ENCODE assay signal across 5 cellular contexts in the genomic region with DNA sequence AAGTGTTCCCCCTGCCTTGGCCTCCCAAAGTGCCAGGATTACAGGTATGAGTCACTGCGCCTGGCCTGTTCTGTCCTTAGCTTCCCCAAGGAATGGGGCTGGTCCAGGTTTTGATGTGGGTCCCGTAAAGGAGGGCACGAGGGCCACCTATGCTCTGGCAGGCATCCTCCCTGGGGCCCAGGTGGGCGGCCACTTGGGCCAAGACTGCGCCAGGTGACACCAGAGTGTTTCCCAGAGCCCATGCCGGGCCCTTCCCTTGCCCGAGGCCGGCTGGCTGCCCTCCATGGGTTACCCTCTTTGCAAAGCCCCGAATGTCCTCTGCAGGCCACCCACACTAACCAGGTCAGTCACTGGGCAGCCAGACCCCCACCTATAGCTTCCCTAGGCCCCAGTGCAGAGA. TPM values are rescaled to one million over a fixed set of nuclear protein-coding genes. Genes with fewer than 3 reads are reported as not detected.
DNase-seq lines count a peak whose midpoint lies in the region; ATAC-seq, FAIRE-seq and TF ChIP-seq lines count a peak whose summit lies in the region.
"Not testable (repeated sequence)": the region's sequence is repeated elsewhere in the genome, so short reads cannot be mapped to it uniquely, and the experiment has no call there.

No MANE protein-coding gene starts in this region.

- BruUV-seq in K562 (replicated peaks; lab: Mats Ljungman, UMichigan); HepG2 (replicated peaks; lab: Mats Ljungman, UMichigan): not testable (repeated sequence)

- not testable (repeated sequence) for TF ChIP-seq RAD21 in K562 (CRISPR knock-in tag; conservative IDR thresholded peaks at IDR 0.05 in 1 of 2, IDR thresholded peaks at IDR 0.05 in 1 of 2); HepG2 (CRISPR knock-in tag; IDR thresholded peaks at IDR 0.05)

- H3K36me3 ChIP-seq in H7 (replicated peaks; ENCODE audit: control insufficient read depth, insufficient read depth, low read length); K562 (ENCODE audit: control insufficient read depth, insufficient read depth, low read length); HepG2 (replicated peaks in 1 of 2; ENCODE audit: control insufficient read depth in 1 of 2, insufficient read depth in 2 of 2, low read length in 2 of 2): not testable (repeated sequence)

- not testable (repeated sequence) for H3K9me3 ChIP-seq in K562 (replicated peaks; ENCODE audit: control insufficient read depth, insufficient read depth, low read depth, low read length); HepG2 (ENCODE audit: low read length)

- intact Hi-C loops in K562 (cut with micrococcal nuclease); HepG2 (cut with micrococcal nuclease; ENCODE audit: unreplicated experiment): not testable (repeated sequence)

- H4K20me1 ChIP-seq in K562 (replicated peaks; ENCODE audit: control insufficient read depth, insufficient read depth, low read length); HepG2 (ENCODE audit: insufficient read depth, low read length): not testable (repeated sequence)

- not testable (repeated sequence) for H3K9ac ChIP-seq in K562 (ENCODE audit: insufficient read depth in 1 of 2, low read depth in 2 of 2, low read length in 2 of 2); HepG2 (ENCODE audit: insufficient read depth, low read depth, low read length)

- H3K4me2 ChIP-seq in K562 (ENCODE audit: insufficient read depth, low read length); HepG2 (ENCODE audit: low read depth, low read length): not testable (repeated sequence)

- H3K4me3 Mint-ChIP-seq in progenitor cell of endocrine pancreas (ENCODE audit: low read depth) = not testable (repeated sequence)

- DNase-seq in H7 = peak; percentile 27
- DNase-seq in RWPE1 (ENCODE audit: low spot score); K562 (ENCODE audit: extremely low read depth in 1 of 4, low spot score in 3 of 4); HepG2 (ENCODE audit: low spot score); progenitor cell of endocrine pancreas (ENCODE audit: low spot score, unreplicated experiment): not testable (repeated sequence)

- in situ Hi-C loops in K562 (cut with MboI); HepG2 (cut with HindIII; ENCODE audit: extremely low pct_ligation_motif_present, low pct_unique_long_range_greater_than_20kb): not testable (repeated sequence)

- not testable (repeated sequence) for H3K4me1 Mint-ChIP-seq in progenitor cell of endocrine pancreas (ENCODE audit: low read depth)

- 40% methylated on average over 6 of the region's 9 CpGs for WGBS in K562 (ENCODE audit: insufficient coverage, low coverage, missing lambda C conversion rate)
- WGBS in HepG2 (ENCODE audit: low lambda C conversion rate) = 95% methylated on average over 8 of the region's 9 CpGs

- H3K27ac Mint-ChIP-seq in progenitor cell of endocrine pancreas = peak overlapping the region; percentile 79

- H3K9me1 ChIP-seq in K562 (ENCODE audit: control insufficient read depth, insufficient read depth, low read length) = not testable (repeated sequence)

- H3K36me3 Mint-ChIP-seq in progenitor cell of endocrine pancreas (ENCODE audit: insufficient read depth) = peaks cover 23% of the 10 kb centered on the region

- not testable (repeated sequence) for TF ChIP-seq CTCF in RWPE1 (conservative IDR thresholded peaks at IDR 0.05; ENCODE audit: low read depth); K562 (IDR thresholded peaks at IDR 0.05 in 2 of 3, conservative IDR thresholded peaks at IDR 0.05 in 1 of 3; ENCODE audit: insufficient read depth in 2 of 3, low read depth in 1 of 3, low read length in 3 of 3); HepG2 (CRISPR knock-in tag; IDR thresholded peaks at IDR 0.05); progenitor cell of endocrine pancreas (IDR thresholded peaks at IDR 0.05; ENCODE audit: unreplicated experiment)

- H3K4me1 ChIP-seq in K562 (replicated peaks in 1 of 2; ENCODE audit: control insufficient read depth in 2 of 2, insufficient read depth in 2 of 2, low read length in 2 of 2) = peaks cover 0 to 22% of the 10 kb centered on the region in 2 experiments; a peak in 2 of 5 replicates
- not testable (repeated sequence) for H3K4me1 ChIP-seq in HepG2 (ENCODE audit: insufficient read depth, low read length)

- TF ChIP-seq POLR2A in K562 (conservative IDR thresholded peaks at IDR 0.05); HepG2 (IDR thresholded peaks at IDR 0.05; ENCODE audit: insufficient read depth in 1 of 2, low read depth in 2 of 2, low read length in 2 of 2): not testable (repeated sequence)

- not testable (repeated sequence) for H3K27me3 Mint-ChIP-seq in progenitor cell of endocrine pancreas

- not testable (repeated sequence) for H3K9me3 Mint-ChIP-seq in progenitor cell of endocrine pancreas (ENCODE audit: low read depth)

- H3K27ac ChIP-seq in RWPE1 = peak overlapping the region; percentile 14; the same call in 1 of the 2 replicates
- H3K27ac ChIP-seq in K562 (ENCODE audit: extremely low read depth, low read depth, low read length); HepG2 (ENCODE audit: extremely low read length, insufficient read depth, low read length): not testable (repeated sequence)

- not testable (repeated sequence) for H3K27me3 ChIP-seq in H7 (ENCODE audit: control insufficient read depth, insufficient read depth, low read length); HepG2 (ENCODE audit: control insufficient read depth in 1 of 2, insufficient read depth in 2 of 2, low read length in 2 of 2)
- peaks cover 0 to 32% of the 10 kb centered on the region in 2 experiments; a peak in 3 of 5 replicates for H3K27me3 ChIP-seq in K562 (ENCODE audit: control insufficient read depth in 2 of 2, insufficient read depth in 2 of 2, low read length in 2 of 2)

- not testable (repeated sequence) for H3K4me3 ChIP-seq in H7 (ENCODE audit: insufficient read depth, low read depth, low read length); K562; HepG2 (replicated peaks in 1 of 3; ENCODE audit: insufficient read depth in 1 of 3, low read depth in 2 of 3, low read length in 3 of 3)

- H2AFZ ChIP-seq in K562 (ENCODE audit: low read depth, low read length); HepG2 (ENCODE audit: low read length): not testable (repeated sequence)

- not testable (repeated sequence) for ATAC-seq in K562, HepG2

- POLR2A ChIA-PET in RWPE1 (lab: Yijun Ruan, JAX; ENCODE audit: low non-redundant PET) = interaction anchor here (0.6 kb wide), 1 partner anchor 33 kb away, joined by 7 read pairs; no protein-coding TSS in a partner anchor
- POLR2A ChIA-PET in K562 (lab: Yijun Ruan, JAX); HepG2 (lab: Yijun Ruan, JAX): not testable (repeated sequence)

- CTCF ChIA-PET in RWPE1 (lab: Yijun Ruan, JAX); K562 (lab: Yijun Ruan, JAX; ENCODE audit: low intra/inter-chr PET ratio); HepG2 (lab: Yijun Ruan, JAX; ENCODE audit: low intra/inter-chr PET ratio, low total read pairs): not testable (repeated sequence)

- FAIRE-seq in K562 (lab: Jason Lieb, UNC); HepG2 (lab: Jason Lieb, UNC): not testable (repeated sequence)

- not testable (repeated sequence) for H3K79me2 ChIP-seq in K562 (ENCODE audit: control insufficient read depth, insufficient read depth, low read length); HepG2 (ENCODE audit: insufficient read depth, low read length)

- not testable (repeated sequence) for TF ChIP-seq EP300 in K562 (IDR thresholded peaks at IDR 0.05; ENCODE audit: low read length); HepG2 (IDR thresholded peaks at IDR 0.05; ENCODE audit: low read depth in 2 of 2, low read length in 2 of 2); HepG2 (CRISPR knock-in tag; IDR thresholded peaks at IDR 0.05; ENCODE audit: borderline replicate concordance)

RNA-seq across cellular contexts. Expression of a gene that starts 22.3 kb away (rescaled TPM):
- 15.7 and 16.5 TPM in 2 replicates for total RNA-seq in H7 (2014; rRNA removed; shearing (Covaris generic))
- 2.7 and 9.3 TPM in 2 replicates for total RNA-seq in K562 (2011; cell fraction: chromatin; rRNA removed; ENCODE audit: low replicate concordance)
- 2.4 and 3.3 TPM in 2 replicates for total RNA-seq in K562 (2011; cell fraction: nucleolus; rRNA removed)
- 3.4 and 3.6 TPM in 2 replicates for total RNA-seq in K562 (2011; cell fraction: nucleoplasm; rRNA removed)
- total RNA-seq in K562 (2014; rRNA removed) (0.77 and 2.3 TPM in 2 replicates), K562 (2014; rRNA removed; fragmentation: Illumina TruSeq; extraction: Trizol) (0.03 and 0.29 TPM in 2 replicates), K562 (2015; rRNA removed; fragmentation: Illumina TruSeq; extraction: Trizol) (0.14 and 0.19 TPM in 2 replicates), K562 (2021) (1.2 and 1.4 TPM in 2 replicates), HepG2 (2016; rRNA removed; fragmentation: Illumina TruSeq; extraction: Trizol) (21.2 and 31.7 TPM in 2 replicates), progenitor cell of endocrine pancreas (108 and 120 TPM in 2 replicates)
- polyA plus RNA-seq in K562 (2011; rRNA removed) (1.1 and 1.2 TPM in 2 replicates), K562 (2014; fragmentation: Illumina TruSeq; extraction: Trizol) (0.37 and 1.1 TPM in 2 replicates), K562 (2014; fragmentation: Nextera tagmentation; extraction: Ambion mirVana) (under 1 TPM; 0.01 to 0.03 TPM), K562 (2014; rRNA removed) (0.82 and 1.2 TPM in 2 replicates), HepG2 (2011; rRNA removed) (29.7 and 53.0 TPM in 2 replicates)
- 0.80 and 4.7 TPM in 2 replicates for polyA plus RNA-seq in K562 (2011; cell fraction: cytosol; rRNA removed)
- polyA plus RNA-seq in K562 (2011; cell fraction: nucleus; rRNA removed) = 1.7 and 4.8 TPM in 2 replicates
- polyA plus RNA-seq in K562 (2012) = 0.60 and 0.78 TPM in 2 replicates
- polyA minus RNA-seq in K562 (2011; rRNA and poly(A)+ RNA removed) = 0.36 and 2.3 TPM in 2 replicates
- polyA minus RNA-seq in K562 (2011; cell fraction: cytosol; rRNA and poly(A)+ RNA removed) = 0.86 and 4.1 TPM in 2 replicates
- 0.44 and 0.54 TPM in 2 replicates for polyA minus RNA-seq in K562 (2011; cell fraction: nucleus; rRNA and poly(A)+ RNA removed)
- 33.8 and 34.7 TPM in 2 replicates for total RNA-seq in HepG2 (2016; cell fraction: cytosol; rRNA removed; fragmentation: Illumina TruSeq; extraction: Trizol; ENCODE audit: low read depth)
- 18.9 and 30.5 TPM in 2 replicates for total RNA-seq in HepG2 (2016; cell fraction: insoluble cytoplasmic fraction; rRNA removed; fragmentation: Illumina TruSeq; extraction: Trizol)
- total RNA-seq in HepG2 (2016; cell fraction: membrane; rRNA removed; fragmentation: Illumina TruSeq; extraction: Trizol) = 76.3 and 81.9 TPM in 2 replicates
- 18.2 and 22.5 TPM in 2 replicates for total RNA-seq in HepG2 (2016; cell fraction: nucleus; rRNA removed; fragmentation: Illumina TruSeq; extraction: Trizol)
- 23.1 and 35.9 TPM in 2 replicates for polyA plus RNA-seq in HepG2 (2011; cell fraction: cytosol; rRNA removed)
- 110 and 117 TPM in 2 replicates for polyA plus RNA-seq in HepG2 (2011; cell fraction: nucleus; rRNA removed)
- 21.6 and 26.5 TPM in 2 replicates for polyA plus RNA-seq in HepG2 (2012)
- 78.6 and 80.2 TPM in 2 replicates for polyA plus RNA-seq in HepG2 (2016; cell fraction: cytosol; fragmentation: Illumina TruSeq; extraction: Trizol; ENCODE audit: low read depth)
- 31.0 and 42.3 TPM in 2 replicates for polyA plus RNA-seq in HepG2 (2016; cell fraction: insoluble cytoplasmic fraction; fragmentation: Illumina TruSeq; extraction: Trizol; ENCODE audit: low read depth)
- 113 and 128 TPM in 2 replicates for polyA plus RNA-seq in HepG2 (2016; cell fraction: membrane; fragmentation: Illumina TruSeq; extraction: Trizol; ENCODE audit: low read depth)
- 57.1 and 65.3 TPM in 2 replicates for polyA plus RNA-seq in HepG2 (2016; cell fraction: nucleus; fragmentation: Illumina TruSeq; extraction: Trizol; ENCODE audit: insufficient read depth, low read depth)
- 1.5 and 136 TPM in 2 replicates for polyA minus RNA-seq in HepG2 (2011; rRNA and poly(A)+ RNA removed; ENCODE audit: low replicate concordance)
- 23.7 and 26.6 TPM in 2 replicates for polyA minus RNA-seq in HepG2 (2011; cell fraction: cytosol; rRNA and poly(A)+ RNA removed)
- 20.0 and 25.2 TPM in 2 replicates for polyA minus RNA-seq in HepG2 (2011; cell fraction: nucleus; rRNA and poly(A)+ RNA removed)
